ENCODE assay signal across 1 cellular context in the genomic region with DNA sequence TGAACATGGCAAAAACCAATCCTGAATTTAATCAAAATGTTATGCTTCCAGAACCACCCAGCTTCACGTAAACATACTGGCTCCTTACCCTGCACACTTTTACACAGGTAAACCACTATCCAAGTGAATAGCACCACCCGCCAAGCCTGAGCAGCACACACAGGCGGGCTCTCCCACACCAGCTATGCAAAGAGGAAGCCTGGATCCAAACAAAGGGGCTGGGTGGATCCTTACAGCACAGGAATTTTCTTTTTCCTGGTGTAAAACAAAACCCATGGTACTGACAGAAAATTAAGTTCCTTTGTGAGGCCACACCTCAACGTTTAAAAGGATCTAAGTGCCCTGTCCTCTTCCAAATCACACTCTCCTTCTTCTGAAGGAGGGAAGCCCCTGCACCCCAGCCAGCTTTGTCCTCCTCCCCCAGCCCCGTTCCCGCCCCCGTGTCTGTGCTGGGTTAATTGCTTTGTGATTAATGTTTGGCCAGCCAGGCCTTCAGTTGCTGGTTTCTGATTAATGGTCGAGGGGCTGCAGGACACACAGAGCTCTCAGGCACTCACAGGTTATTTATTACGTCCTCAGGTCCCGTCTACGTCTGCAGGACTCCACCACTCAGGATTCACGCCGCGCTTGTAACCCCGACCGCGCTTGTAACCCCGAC.
TF ChIP-seq lines count a peak whose summit lies in the region.

No MANE protein-coding gene starts in this region.

TF ChIP-seq in H1, 55 proteins besides CTCF, POLR2A, EP300 and RAD21:
- TF ChIP-seq, protein P1, sequence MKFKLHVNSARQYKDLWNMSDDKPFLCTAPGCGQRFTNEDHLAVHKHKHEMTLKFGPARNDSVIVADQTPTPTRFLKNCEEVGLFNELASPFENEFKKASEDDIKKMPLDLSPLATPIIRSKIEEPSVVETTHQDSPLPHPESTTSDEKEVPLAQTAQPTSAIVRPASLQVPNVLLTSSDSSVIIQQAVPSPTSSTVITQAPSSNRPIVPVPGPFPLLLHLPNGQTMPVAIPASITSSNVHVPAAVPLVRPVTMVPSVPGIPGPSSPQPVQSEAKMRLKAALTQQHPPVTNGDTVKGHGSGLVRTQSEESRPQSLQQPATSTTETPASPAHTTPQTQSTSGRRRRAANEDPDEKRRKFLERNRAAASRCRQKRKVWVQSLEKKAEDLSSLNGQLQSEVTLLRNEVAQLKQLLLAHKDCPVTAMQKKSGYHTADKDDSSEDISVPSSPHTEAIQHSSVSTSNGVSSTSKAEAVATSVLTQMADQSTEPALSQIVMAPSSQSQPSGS (IDR thresholded peaks at IDR 0.05; ENCODE audit: low read length): no peak
- TF ChIP-seq CEBPB (IDR thresholded peaks at IDR 0.05; ENCODE audit: low read depth, low read length) (no peak), RFX5 (IDR thresholded peaks at IDR 0.05; ENCODE audit: borderline replicate concordance, low read depth, low read length) (no peak), SIRT6 (IDR thresholded peaks at IDR 0.05; ENCODE audit: low read length) (no peak), GABPA (IDR thresholded peaks at IDR 0.05; ENCODE audit: borderline replicate concordance, insufficient read depth, low read length) (no peak), TCF12 (IDR thresholded peaks at IDR 0.05; ENCODE audit: low read depth, low read length) (no peak), MAFK (IDR thresholded peaks at IDR 0.05; ENCODE audit: low read depth, low read length) (no peak), EGR1 (IDR thresholded peaks at IDR 0.05; ENCODE audit: borderline replicate concordance, low read depth, low read length) (no peak; the same call in 1 of the 2 replicates), TEAD4 (IDR thresholded peaks at IDR 0.05; ENCODE audit: low read depth, low read length) (0 out of 2 replicates have a peak, but pooled peaks have one; percentile 9)
